2 cellular contexts compared by ENCODE assay signal in genomic region chr4:78706302-78706701, GRCh38.
TF ChIP-seq lines count a peak whose summit lies in the region.

No MANE protein-coding gene starts in this region.

TF ChIP-seq in HCT116, 20 proteins besides CTCF, POLR2A, EP300 and RAD21:
- TF ChIP-seq REST (IDR thresholded peaks at IDR 0.05; ENCODE audit: low read depth) (no peak), EZH2phosphoT487 (IDR thresholded peaks at IDR 0.05; ENCODE audit: borderline replicate concordance) (no peak), YY1 (IDR thresholded peaks at IDR 0.05; ENCODE audit: extremely low read depth, insufficient replicate concordance, low read depth, low read length) (no peak), CBX3 (IDR thresholded peaks at IDR 0.05; ENCODE audit: low read depth) (no peak), MAX (IDR thresholded peaks at IDR 0.05) (no peak), SIN3A (IDR thresholded peaks at IDR 0.05; ENCODE audit: low read depth) (no peak), CEBPB (IDR thresholded peaks at IDR 0.05; ENCODE audit: low read depth) (no peak), FOSL1 (IDR thresholded peaks at IDR 0.05; ENCODE audit: low read depth) (no peak), EZH2 (IDR thresholded peaks at IDR 0.05) (no peak), ELF1 (IDR thresholded peaks at IDR 0.05; ENCODE audit: borderline replicate concordance, low read depth) (no peak), ZBTB33 (IDR thresholded peaks at IDR 0.05; ENCODE audit: extremely low read depth, insufficient replicate concordance, low read length) (no peak), SRF (IDR thresholded peaks at IDR 0.05; ENCODE audit: low read depth) (no peak)

TF ChIP-seq in WTC11, 78 proteins besides CTCF, POLR2A, EP300 and RAD21 (continued from another document):
- no peak for TF ChIP-seq ZNF425 (CRISPR knock-in tag; conservative IDR thresholded peaks at IDR 0.05)
- TF ChIP-seq FOXK1 (CRISPR knock-in tag; IDR thresholded peaks at IDR 0.05) = no peak
- no peak for TF ChIP-seq MLX (CRISPR knock-in tag; IDR thresholded peaks at IDR 0.05)
- TF ChIP-seq MAX (CRISPR knock-in tag; IDR thresholded peaks at IDR 0.05) = no peak
- no peak for TF ChIP-seq ZNF416 (CRISPR knock-in tag; IDR thresholded peaks at IDR 0.05)
- no peak for TF ChIP-seq E2F4 (CRISPR knock-in tag; IDR thresholded peaks at IDR 0.05; ENCODE audit: borderline replicate concordance, low read depth)
- no peak for TF ChIP-seq CREM (CRISPR knock-in tag; IDR thresholded peaks at IDR 0.05)
- no peak for TF ChIP-seq GABPB1 (CRISPR knock-in tag; IDR thresholded peaks at IDR 0.05)
